ENCODE assay signal across 18 cellular contexts in genomic region chr2:181839811-181840210, GRCh38. TPM values are rescaled to one million over a fixed set of nuclear protein-coding genes. Genes with fewer than 3 reads are reported as not detected.
DNase-seq lines count a peak whose midpoint lies in the region; ATAC-seq and TF ChIP-seq lines count a peak whose summit lies in the region.
"Had no signal": no experiment of that assay in that cellular context is flagged by ENCODE, and none has a peak within 500 bp of the region (broad histone marks: within the 10 kb centered on the region; RNA-seq: fewer than 3 reads in every experiment).

No MANE protein-coding gene starts in this region.

- H3K4me3 ChIP-seq in IMR-90 (ENCODE audit: insufficient read depth, low read depth, low read length) (no peak overlapping the region), body of pancreas (no peak overlapping the region)
- H3K4me3 ChIP-seq: BLaER1, HAP-1 had no signal

- no peaks in the 10 kb centered on the region for H3K36me3 ChIP-seq in IMR-90 (ENCODE audit: control insufficient read depth, insufficient read depth, low read length)
- H3K36me3 ChIP-seq in body of pancreas (replicated peaks in 1 of 2; ENCODE audit: insufficient read depth in 1 of 2, low read depth in 2 of 2): no peaks in the 10 kb centered on the region
- H3K36me3 ChIP-seq: BLaER1, HAP-1 had no signal

- no peak for ATAC-seq in activated T-cell treated with anti-CD3 and anti-CD28 coated beads, Interleukin-2, amount 50 U/mL, for 72 hours (replicated peaks in 1 of 2)
- ATAC-seq in IMR-90 (ENCODE audit: low read depth) (no peak), body of pancreas (peak; percentile 84), sciatic nerve (peak; percentile 62), HG03175 (IDR thresholded peaks at IDR 0.05; ENCODE audit: unreplicated experiment) (no peak)
- ATAC-seq: CD8-positive, alpha-beta T cell had no signal

- POLR2A ChIA-PET in IMR-90 (lab: Charles Lee; ENCODE audit: unreplicated experiment): no interaction called here

- H3K4me2 ChIP-seq in IMR-90 (ENCODE audit: low read depth, low read length): no peak overlapping the region
- H3K4me2 ChIP-seq: BLaER1 had no signal

- H3K9ac ChIP-seq in IMR-90 (ENCODE audit: low read depth, low read length): no peak overlapping the region
- H3K9ac ChIP-seq: BLaER1 had no signal

- H2AK9ac ChIP-seq in IMR-90 (replicated peaks; ENCODE audit: low read depth, low read length, poor library complexity): no peak overlapping the region

- no peak for TF ChIP-seq RAD21 in IMR-90 (IDR thresholded peaks at IDR 0.05; ENCODE audit: low read length)

- no peaks in the 10 kb centered on the region for H3K9me1 ChIP-seq in IMR-90 (ENCODE audit: insufficient read depth, low read length)

- peak overlapping the region; percentile 7 for H3K27ac Mint-ChIP-seq in activated T-cell treated with anti-CD3 and anti-CD28 coated beads, Interleukin-2, amount 50 U/mL, for 72 hours
- H3K27ac Mint-ChIP-seq: B cell; CD4-positive, CD25-positive, alpha-beta regulatory T cell; CD8-positive, alpha-beta T cell had no signal

- no peak for DNase-seq in activated T-cell treated with anti-CD3 and anti-CD28 coated beads, Interleukin-2, amount 50 U/mL, for 72 hours
- DNase-seq in activated T-cell treated with anti-CD3 and anti-CD28 coated beads for 4 hours (no peak), IMR-90 (peak; percentile 52), body of pancreas (peak in 3 of 4 donors; percentile 47 to 75 (median 47)), sciatic nerve (ENCODE audit: low spot score) (no peak), kidney glomerular epithelial cell (lab: John Stamatoyannopoulos, UW) (no peak), 8988T (no peak)
- DNase-seq: Caco-2; CD4-positive, CD25-positive, alpha-beta regulatory T cell; CD8-positive, alpha-beta T cell; DMS 273 treated with DMSO at 0.1 percent for 48 hours; DND-41; GOT3 had no signal

- no peak overlapping the region for H3K27ac ChIP-seq in IMR-90 (ENCODE audit: insufficient read depth, low read length)
- H3K27ac ChIP-seq in body of pancreas: peak overlapping the region in 3 of 4 donors; percentile 68 to 93 (median 75)
- H3K27ac ChIP-seq: BLaER1, C4-2B had no signal

- H3K27me3 ChIP-seq in IMR-90 (ENCODE audit: control insufficient read depth, insufficient read depth, low read length) (no peaks in the 10 kb centered on the region), body of pancreas (no peaks in the 10 kb centered on the region)
- H3K27me3 ChIP-seq: BLaER1 had no signal

- H4K91ac ChIP-seq in IMR-90 (ENCODE audit: insufficient read depth, low read depth, low read length): no peak overlapping the region

- no peak overlapping the region for H2AK5ac ChIP-seq in IMR-90 (ENCODE audit: low read depth, low read length)

- no peak overlapping the region for H2BK20ac ChIP-seq in IMR-90 (ENCODE audit: low read depth, low read length)

- H4K5ac ChIP-seq in IMR-90 (ENCODE audit: low read depth, low read length): no peak overlapping the region

- TF ChIP-seq POLR2A in IMR-90 (IDR thresholded peaks at IDR 0.05; ENCODE audit: low read depth, low read length) (no peak), body of pancreas (IDR thresholded peaks at IDR 0.05) (peak in 1 of 3 donors; percentile 34)

- in situ Hi-C loops in IMR-90 (cut with MboI; ENCODE audit: low sequenced_read_pairs): no loop called here

- H3K4me1 ChIP-seq in IMR-90 (ENCODE audit: control insufficient read depth, insufficient read depth, low read length) (no peaks in the 10 kb centered on the region), body of pancreas (peaks cover 75% of the 10 kb centered on the region)
- H3K4me1 ChIP-seq: BLaER1 had no signal

- no peak overlapping the region for H4K8ac ChIP-seq in IMR-90 (ENCODE audit: low read depth in 2 of 2, low read length in 2 of 2)

- H3K27me3 Mint-ChIP-seq in activated T-cell treated with anti-CD3 and anti-CD28 coated beads, Interleukin-2, amount 50 U/mL, for 72 hours (ENCODE audit: low read depth): peaks cover 5% of the 10 kb centered on the region

- intact Hi-C loops in IMR-90 (cut with micrococcal nuclease) (loop anchor here (2.0 kb wide), 1 partner anchor 31 kb away; no protein-coding TSS in a partner anchor), body of pancreas (cut with DNase I) (no loop called here), sciatic nerve (cut with DNase I) (no loop called here)

- no peaks in the 10 kb centered on the region for H3K9me3 ChIP-seq in IMR-90 (ENCODE audit: control insufficient read depth, insufficient read depth, low read length)
- H3K9me3 ChIP-seq in body of pancreas: no peaks in the 10 kb centered on the region
- H3K9me3 ChIP-seq: BLaER1, Caco-2, HAP-1 had no signal

- H2BK5ac ChIP-seq in IMR-90 (ENCODE audit: low read depth, low read length, poor library complexity, severe bottlenecking): no peak overlapping the region

- no peak overlapping the region for H3K4me3 Mint-ChIP-seq in activated T-cell treated with anti-CD3 and anti-CD28 coated beads, Interleukin-2, amount 50 U/mL, for 72 hours
- H3K4me3 Mint-ChIP-seq: B cell; CD4-positive, CD25-positive, alpha-beta regulatory T cell; CD8-positive, alpha-beta T cell had no signal

- H3K4ac ChIP-seq in IMR-90 (ENCODE audit: low read depth, low read length): no peak overlapping the region

- no peak overlapping the region for H3K14ac ChIP-seq in IMR-90 (replicated peaks; ENCODE audit: low read depth, low read length)

- TF ChIP-seq CTCF in IMR-90 (conservative IDR thresholded peaks at IDR 0.05; ENCODE audit: low read depth, low read length) (no peak), body of pancreas (IDR thresholded peaks at IDR 0.05) (no peak)

- no peak overlapping the region for H3K56ac ChIP-seq in IMR-90 (ENCODE audit: extremely low read depth, insufficient read depth, low read length)

- H2BK120ac ChIP-seq in IMR-90 (ENCODE audit: low read depth, low read length): no peak overlapping the region

- no peak overlapping the region for H2AFZ ChIP-seq in IMR-90 (replicated peaks; ENCODE audit: low read length, poor library complexity)

- H3K79me1 ChIP-seq in IMR-90 (ENCODE audit: low read depth in 1 of 2, low read length in 2 of 2): no peaks in the 10 kb centered on the region

- H3K18ac ChIP-seq in IMR-90 (ENCODE audit: low read depth, low read length): no peak overlapping the region

- BruUV-seq in IMR-90 (replicated peaks; lab: Mats Ljungman, UMichigan): no TSS peak

- dilution Hi-C loops in IMR-90 (cut with HindIII; ENCODE audit: low sequenced_read_pairs, unreplicated experiment): no loop called here

- no CpG with 5 or more reads among the region's 1 CpG for whole genome bisulfite sequencing in IMR-90 (ENCODE audit: extremely low coverage in 2 of 2, insufficient read length in 1 of 2), 2 experiments
- WGBS in body of pancreas, 2 donors: 38 to 40% methylated on average over 1 of the region's 1 CpG

- H3K36me3 Mint-ChIP-seq in activated T-cell treated with anti-CD3 and anti-CD28 coated beads, Interleukin-2, amount 50 U/mL, for 72 hours (ENCODE audit: insufficient read depth in 2 of 2): no peaks in the 10 kb centered on the region
- H3K36me3 Mint-ChIP-seq: CD4-positive, CD25-positive, alpha-beta regulatory T cell; CD8-positive, alpha-beta T cell had no signal

- CTCF ChIA-PET in IMR-90 (lab: Yijun Ruan, JAX): interaction anchor here (0.6 kb wide), 1 partner anchor 229 kb away, joined by 3 read pairs; no protein-coding TSS in a partner anchor

- H3K4me1 Mint-ChIP-seq in activated T-cell treated with anti-CD3 and anti-CD28 coated beads, Interleukin-2, amount 50 U/mL, for 72 hours (ENCODE audit: low read depth): no peaks in the 10 kb centered on the region
- H3K4me1 Mint-ChIP-seq: B cell; CD4-positive, CD25-positive, alpha-beta regulatory T cell had no signal

- H2BK15ac ChIP-seq in IMR-90 (ENCODE audit: low read depth, low read length): no peak overlapping the region

- no peaks in the 10 kb centered on the region for H3K9me3 Mint-ChIP-seq in activated T-cell treated with anti-CD3 and anti-CD28 coated beads, Interleukin-2, amount 50 U/mL, for 72 hours
- H3K9me3 Mint-ChIP-seq: CD8-positive, alpha-beta T cell had no signal

- no peak overlapping the region for H3K23ac ChIP-seq in IMR-90 (ENCODE audit: low read depth, low read length)

- H4K20me1 ChIP-seq in IMR-90 (ENCODE audit: insufficient read depth, low read length): no peaks in the 10 kb centered on the region
- H4K20me1 ChIP-seq: BLaER1 had no signal

TF ChIP-seq in IMR-90, 13 proteins besides CTCF, POLR2A, EP300 and RAD21 (continues in another document):
- TF ChIP-seq RFX5 (IDR thresholded peaks at IDR 0.05; ENCODE audit: low read depth, low read length) (no peak), RCOR1 (IDR thresholded peaks at IDR 0.05; ENCODE audit: insufficient replicate concordance, low read length) (no peak), NFE2L2 (IDR thresholded peaks at IDR 0.05; ENCODE audit: low read depth, low read length) (no peak), ELK1 (IDR thresholded peaks at IDR 0.05; ENCODE audit: borderline replicate concordance, low read depth, low read length) (no peak), CHD1 (IDR thresholded peaks at IDR 0.05; ENCODE audit: low read depth, low read length) (no peak), SMC3 (IDR thresholded peaks at IDR 0.05; ENCODE audit: low read depth, low read length) (no peak), FOS (IDR thresholded peaks at IDR 0.05; ENCODE audit: low read depth, low read length) (no peak), MAFK (IDR thresholded peaks at IDR 0.05; ENCODE audit: low read depth, low read length) (no peak), MAZ (IDR thresholded peaks at IDR 0.05; ENCODE audit: borderline replicate concordance, low read depth, low read length) (no peak), MXI1 (IDR thresholded peaks at IDR 0.05; ENCODE audit: borderline replicate concordance, low read depth, low read length) (no peak), BHLHE40 (IDR thresholded peaks at IDR 0.05; ENCODE audit: low read depth, low read length) (no peak), CEBPB (IDR thresholded peaks at IDR 0.05; ENCODE audit: low read depth, low read length) (no peak)

RNA-seq across cellular contexts. Expression of gene ITPRID2, which starts 51.7 kb away (rescaled TPM):
- total RNA-seq in activated T-cell treated with anti-CD3 and anti-CD28 coated beads, Interleukin-2, amount 50 U/mL, for 72 hours: 10 to 100 TPM; 52.1 to 60.1 TPM
- total RNA-seq in IMR-90 (2012; rRNA removed) (168 and 187 TPM in 2 replicates), body of pancreas (100 to 1,000 TPM; 224 to 274 TPM), sciatic nerve (521 TPM)
- 61.6 and 74.1 TPM in 2 replicates for polyA plus RNA-seq in IMR-90 (2012; rRNA removed)
- 28.0 and 39.0 TPM in 2 replicates for polyA plus RNA-seq in IMR-90 (2012; cell fraction: cytosol; rRNA removed)
- 35.1 and 131 TPM in 2 replicates for polyA plus RNA-seq in IMR-90 (2012; cell fraction: nucleus; rRNA removed; ENCODE audit: low replicate concordance)

Comparison
In these comparisons a context has a peak if more than half of its experiments do, and no peak if none do; other contexts are left out.
1. ATAC-seq: peak in body of pancreas (single experiment) and sciatic nerve (single experiment); none in activated T-cell treated with anti-CD3 and anti-CD28 coated beads, Interleukin-2, amount 50 U/mL, for 72 hours (0 of 2), IMR-90 (single experiment) and HG03175 (single experiment).
2. DNase-seq: peak in IMR-90 (single experiment) and body of pancreas (3 of 4); none in activated T-cell treated with anti-CD3 and anti-CD28 coated beads, Interleukin-2, amount 50 U/mL, for 72 hours (0 of 2), activated T-cell treated with anti-CD3 and anti-CD28 coated beads for 4 hours (single experiment), sciatic nerve (single experiment), kidney glomerular epithelial cell (single experiment) and 8988T (single experiment).